24 cellular contexts compared by ENCODE assay signal in genomic region chr13:73481877-73482445, GRCh38.
"Had no signal": no experiment of that assay in that cellular context is flagged by ENCODE, and none has a peak within 500 bp of the region (broad histone marks: within the 10 kb centered on the region; RNA-seq: fewer than 3 reads in every experiment).

No MANE protein-coding gene starts in this region.

- H3K4me3 Mint-ChIP-seq: activated B cell treated with CpG ODN at 0.5 μM for 24 hours; activated CD4-positive, alpha-beta T cell treated with anti-CD3 and anti-CD28 coated beads for 36 hours; activated naive CD8-positive, alpha-beta T cell treated with anti-CD3 and anti-CD28 coated beads for 36 hours; activated T-cell treated with anti-CD3 and anti-CD28 coated beads, Interleukin-2, amount 50 U/mL, for 4 hours; nephron progenitor cell; stimulated activated naive B cell treated with anti-CD40 and anti-IgM and Interleukin-4, amounts not matched to agents 10 μg/mL and 1 μg/mL and 100 μg/mL, for 72 hours had no signal

- H3K79me2 ChIP-seq: parathyroid adenoma had no signal

- H3K27ac ChIP-seq: coronary artery, esophagus squamous epithelium, heart right ventricle, parathyroid adenoma, sigmoid colon, upper lobe of right lung had no signal

- H3K4me1 Mint-ChIP-seq: activated B cell treated with CpG ODN at 0.5 μM for 24 hours; activated CD4-positive, alpha-beta T cell treated with anti-CD3 and anti-CD28 coated beads for 36 hours; activated naive CD8-positive, alpha-beta T cell treated with anti-CD3 and anti-CD28 coated beads for 36 hours; nephron progenitor cell; stimulated activated naive B cell treated with anti-CD40 and anti-IgM and Interleukin-4, amounts not matched to agents 10 μg/mL and 1 μg/mL and 100 μg/mL, for 72 hours had no signal

- H3K36me3 Mint-ChIP-seq: activated naive CD8-positive, alpha-beta T cell treated with anti-CD3 and anti-CD28 coated beads for 36 hours; stimulated activated naive B cell treated with anti-CD40 and anti-IgM and Interleukin-4, amounts not matched to agents 10 μg/mL and 1 μg/mL and 100 μg/mL, for 72 hours had no signal

- H3K9me3 Mint-ChIP-seq: activated B cell treated with CpG ODN at 0.5 μM for 24 hours; activated naive CD8-positive, alpha-beta T cell treated with anti-CD3 and anti-CD28 coated beads for 36 hours; activated T-cell treated with anti-CD3 and anti-CD28 coated beads, Interleukin-2, amount 50 U/mL, for 4 hours; nephron progenitor cell; stimulated activated naive B cell treated with anti-CD40 and anti-IgM and Interleukin-4, amounts not matched to agents 10 μg/mL and 1 μg/mL and 100 μg/mL, for 72 hours had no signal

- H3K36me3 ChIP-seq: esophagus squamous epithelium, heart right ventricle, sigmoid colon, thoracic aorta, upper lobe of right lung had no signal

- FAIRE-seq: astrocyte had no signal

- ATAC-seq: activated CD4-positive, alpha-beta T cell treated with anti-CD3 and anti-CD28 coated beads for 36 hours; activated T-cell treated with anti-CD3 and anti-CD28 coated beads, Interleukin-2, amount 50 U/mL, for 4 hours; left colon; mucosa of descending colon; stimulated activated naive B cell treated with anti-CD40 and anti-IgM and Interleukin-4, amounts not matched to agents 10 μg/mL and 1 μg/mL and 100 μg/mL, for 72 hours; upper lobe of right lung had no signal

- H3K27me3 Mint-ChIP-seq: activated B cell treated with CpG ODN at 0.5 μM for 24 hours; activated CD4-positive, alpha-beta T cell treated with anti-CD3 and anti-CD28 coated beads for 36 hours; activated naive CD8-positive, alpha-beta T cell treated with anti-CD3 and anti-CD28 coated beads for 36 hours; stimulated activated naive B cell treated with anti-CD40 and anti-IgM and Interleukin-4, amounts not matched to agents 10 μg/mL and 1 μg/mL and 100 μg/mL, for 72 hours had no signal

- DNase-seq: activated B cell treated with CpG ODN at 0.5 μM for 24 hours; activated CD4-positive, alpha-beta T cell treated with anti-CD3 and anti-CD28 coated beads for 36 hours; activated CD4-positive, alpha-beta T cell treated with anti-CD3 and anti-CD28 coated beads, Interleukin-2, amount 50 U/mL, for 4 hours; activated CD8-positive, alpha-beta memory T cell treated with anti-CD3 and anti-CD28 coated beads, Interleukin-2, amount 50 U/mL, for 48 hours; activated naive CD4-positive, alpha-beta T cell treated with Interleukin-2 at 50 U/mL for 16 hours; activated naive CD8-positive, alpha-beta T cell treated with anti-CD3 and anti-CD28 coated beads for 36 hours; activated T-cell treated with anti-CD3 and anti-CD28 coated beads, Interleukin-2, amount 50 U/mL, for 4 hours; cerebellar nuclear complex; esophagus squamous epithelium; heart right ventricle; left colon; mesenchymal stem cell; mucosa of descending colon; nephron progenitor cell; sigmoid colon; stimulated activated CD4-positive, alpha-beta T cell treated with anti-CD3 and anti-CD28 coated beads, Interleukin-2, amount 100 ng/mL, for 48 hours; stimulated activated CD8-positive, alpha-beta memory T cell treated with anti-CD3 and anti-CD28 coated beads, Interleukin-4, amount 100 ng/mL, for 48 hours; stimulated activated naive B cell treated with anti-CD40 and anti-IgM and Interleukin-4, amounts not matched to agents 10 μg/mL and 1 μg/mL and 100 μg/mL, for 72 hours; T1000; upper lobe of right lung had no signal

- H3K27ac Mint-ChIP-seq: activated B cell treated with CpG ODN at 0.5 μM for 24 hours; activated CD4-positive, alpha-beta T cell treated with anti-CD3 and anti-CD28 coated beads for 36 hours; activated naive CD8-positive, alpha-beta T cell treated with anti-CD3 and anti-CD28 coated beads for 36 hours; nephron progenitor cell; stimulated activated naive B cell treated with anti-CD40 and anti-IgM and Interleukin-4, amounts not matched to agents 10 μg/mL and 1 μg/mL and 100 μg/mL, for 72 hours had no signal

- H3K27me3 ChIP-seq: esophagus squamous epithelium, heart right ventricle, sigmoid colon, upper lobe of right lung had no signal

- H2AFZ ChIP-seq: parathyroid adenoma had no signal

- H3K4me1 ChIP-seq: esophagus squamous epithelium, heart right ventricle, parathyroid adenoma, sigmoid colon, upper lobe of right lung had no signal

- H3K9ac ChIP-seq: parathyroid adenoma had no signal

- H3K9me3 ChIP-seq: esophagus squamous epithelium, heart right ventricle, mucosa of descending colon, sigmoid colon, thoracic aorta, upper lobe of right lung had no signal

- H3K4me3 ChIP-seq: coronary artery, esophagus squamous epithelium, heart right ventricle, mucosa of descending colon, sigmoid colon, thoracic aorta, upper lobe of right lung had no signal
